In the genomic region with DNA sequence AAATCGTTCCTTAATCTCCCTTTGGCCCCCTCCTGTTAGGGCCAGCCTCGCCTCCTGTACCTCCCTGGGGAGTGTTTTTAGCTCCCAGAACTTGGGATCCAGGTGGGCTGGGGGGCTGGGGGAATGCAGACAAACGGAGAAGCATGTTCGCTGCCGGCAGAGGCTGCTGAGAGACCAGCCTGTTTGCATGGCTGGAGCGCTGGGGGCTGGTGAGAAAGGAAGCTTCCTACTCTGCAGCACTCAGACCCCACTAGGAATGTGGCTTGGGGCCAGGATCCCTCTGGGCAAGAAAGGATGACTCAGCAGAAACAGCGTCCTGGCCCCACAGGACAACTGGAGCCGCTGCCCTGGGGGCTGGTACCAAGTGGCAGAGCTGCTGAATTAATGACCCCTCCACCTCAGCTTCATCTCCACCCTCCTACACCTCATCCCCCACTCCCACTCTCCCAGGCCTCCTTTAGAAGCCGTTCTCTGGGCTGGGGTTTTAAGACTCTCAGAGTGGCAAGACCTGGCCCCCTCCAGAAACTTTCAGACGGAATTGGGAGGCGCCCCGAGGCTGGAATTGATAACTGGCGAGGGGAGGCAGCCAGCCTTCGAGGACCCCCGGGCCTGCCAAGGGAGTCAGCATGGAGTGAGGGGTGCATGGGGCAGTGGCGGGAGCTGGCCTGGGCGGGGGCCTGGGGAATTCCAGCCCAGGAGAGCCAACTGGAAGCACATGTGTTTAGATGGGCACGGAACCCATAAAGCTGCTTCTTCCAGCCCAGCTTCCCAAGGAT, we compare ENCODE assay signal across 7 cellular contexts.
DNase-seq lines count a peak whose midpoint lies in the region; ATAC-seq and TF ChIP-seq lines count a peak whose summit lies in the region.

No MANE protein-coding gene starts in this region.

- no peak overlapping the region for H3K4me3 ChIP-seq in astrocyte of the spinal cord (ENCODE audit: low read depth, low read length)
- no peak overlapping the region for H3K4me3 ChIP-seq in skeletal muscle cell (ENCODE audit: low read depth, low read length)

- in situ Hi-C loops in astrocyte of the spinal cord (cut with HindIII; ENCODE audit: low sequenced_read_pairs): loop anchor here (25.0 kb wide), 1 partner anchor 120 kb away; a partner anchor contains a TSS

- no peak for ATAC-seq in HG02610 (IDR thresholded peaks at IDR 0.05; ENCODE audit: unreplicated experiment)

- TF ChIP-seq CTCF in astrocyte of the spinal cord (IDR thresholded peaks at IDR 0.05; ENCODE audit: low read depth, low read length): peak; percentile 83

- DNase-seq in GDM1 (lab: John Stamatoyannopoulos, UW) (peak; percentile 44), NCI-H2081 (lab: John Stamatoyannopoulos, UW) (peak; percentile 40 to 69), astrocyte of the spinal cord (ENCODE audit: low read depth, low spot score) (peak; percentile 95), hepatic stellate cell (ENCODE audit: low spot score) (peak; percentile 94), skeletal muscle cell (ENCODE audit: low read depth) (peak; percentile 88), NAMALWA (ENCODE audit: low spot score) (no peak)
